In genomic region chr22:42958937-42959336, GRCh38 we compare ENCODE assay signal across 10 cellular contexts. TPM values are rescaled to one million over a fixed set of nuclear protein-coding genes. Genes with fewer than 3 reads are reported as not detected.
A peak's percentile ranks its signal among the peaks of the same experiment; 100 is the strongest.
DNase-seq lines count a peak whose midpoint lies in the region; ATAC-seq and TF ChIP-seq lines count a peak whose summit lies in the region.
"Had no signal": no experiment of that assay in that cellular context is flagged by ENCODE, and none has a peak within 500 bp of the region (broad histone marks: within the 10 kb centered on the region; RNA-seq: fewer than 3 reads in every experiment).

No MANE protein-coding gene starts in this region.

- H3K27ac ChIP-seq in dorsolateral prefrontal cortex, result peak overlapping the region in 6 of 59 donors; percentile 9 to 47 (median 22)

- intact Hi-C loops in dorsolateral prefrontal cortex (cut with DNase I), result no loop called here
- intact Hi-C loops in activated CD4-positive, alpha-beta memory T cell treated with anti-CD3 and anti-CD28 coated beads for 36 hours (cut with micrococcal nuclease), result no loop called here

- in situ Hi-C loops in GM13976 (cut with MboI; ENCODE audit: low sequenced_read_pairs, unreplicated experiment), result no loop called here

- POLR2A ChIA-PET in activated CD4-positive, alpha-beta memory T cell treated with anti-CD3 and anti-CD28 coated beads for 36 hours (lab: Charles Lee), result no interaction called here

- TF ChIP-seq CTCF in dorsolateral prefrontal cortex (IDR thresholded peaks at IDR 0.05 in 54 of 56, conservative IDR thresholded peaks at IDR 0.05 in 2 of 56; ENCODE audit: low read depth in 1 of 56, partially characterized antibody in 56 of 56) (no peak), nephron progenitor cell (IDR thresholded peaks at IDR 0.05) (no peak), GM13976 (IDR thresholded peaks at IDR 0.05; ENCODE audit: borderline replicate concordance, control extremely low read depth, extremely low read depth, insufficient read depth, missing control alignments) (no peak)

- CTCF ChIA-PET in activated CD4-positive, alpha-beta memory T cell treated with anti-CD3 and anti-CD28 coated beads for 36 hours (lab: Charles Lee), result no interaction called here

- H3K27me3 Mint-ChIP-seq in stimulated activated naive CD8-positive, alpha-beta T cell treated with anti-CD3 and anti-CD28 coated beads, Interleukin-15, Interleukin-2, amounts not matched to agents 100 ng/mL and 50 ng/mL, for 24 hours, result no peaks in the 10 kb centered on the region
- no peaks in the 10 kb centered on the region for H3K27me3 Mint-ChIP-seq in nephron progenitor cell (ENCODE audit: low read depth, poor library complexity)
- H3K27me3 Mint-ChIP-seq in activated CD4-positive, alpha-beta memory T cell treated with anti-CD3 and anti-CD28 coated beads for 36 hours, result no peaks in the 10 kb centered on the region

- H3K27ac Mint-ChIP-seq in stimulated activated naive CD8-positive, alpha-beta T cell treated with anti-CD3 and anti-CD28 coated beads, Interleukin-15, Interleukin-2, amounts not matched to agents 100 ng/mL and 50 ng/mL, for 24 hours, result peak overlapping the region; percentile 34
- H3K27ac Mint-ChIP-seq in nephron progenitor cell, result no peak overlapping the region
- H3K27ac Mint-ChIP-seq in activated CD4-positive, alpha-beta memory T cell treated with anti-CD3 and anti-CD28 coated beads for 36 hours, result no peak overlapping the region

- H3K27me3 ChIP-seq in dorsolateral prefrontal cortex, result no peaks in the 10 kb centered on the region

- no peak for ATAC-seq in stimulated activated naive CD8-positive, alpha-beta T cell treated with anti-CD3 and anti-CD28 coated beads, Interleukin-15, Interleukin-2, amounts not matched to agents 100 U/mL and 50 U/mL, for 24 hours
- ATAC-seq in GM18870 (IDR thresholded peaks at IDR 0.05; ENCODE audit: unreplicated experiment), result no peak

- H3K4me1 Mint-ChIP-seq in stimulated activated naive CD8-positive, alpha-beta T cell treated with anti-CD3 and anti-CD28 coated beads, Interleukin-15, Interleukin-2, amounts not matched to agents 100 ng/mL and 50 ng/mL, for 24 hours (ENCODE audit: low read depth), result peaks cover 59% of the 10 kb centered on the region
- peaks cover 65% of the 10 kb centered on the region for H3K4me1 Mint-ChIP-seq in nephron progenitor cell
- peaks cover 54% of the 10 kb centered on the region for H3K4me1 Mint-ChIP-seq in activated CD4-positive, alpha-beta memory T cell treated with anti-CD3 and anti-CD28 coated beads for 36 hours (ENCODE audit: low read depth)

- peak overlapping the region in 47 of 59 donors; percentile 1 to 49 (median 30) for H3K4me3 ChIP-seq in dorsolateral prefrontal cortex

- DNase-seq in stimulated activated naive CD8-positive, alpha-beta T cell treated with anti-CD3 and anti-CD28 coated beads, Interleukin-15, Interleukin-2, amounts not matched to agents 100 U/mL and 50 U/mL, for 24 hours, result no peak
- DNase-seq in dorsolateral prefrontal cortex (no peak), nephron progenitor cell (no peak), GM13976 (ENCODE audit: low spot score) (no peak), COR-L47 (lab: John Stamatoyannopoulos, UW) (no peak)
- DNase-seq in activated CD4-positive, alpha-beta memory T cell treated with anti-CD3 and anti-CD28 coated beads for 36 hours, result no peak
- DNase-seq: NCI-H1105; NK-92 treated with Interleukin-12 subunit alpha and Interleukin-12 subunit beta, amount 100 ng/mL, for 24 hours had no signal

- peaks cover 19% of the 10 kb centered on the region for H3K36me3 Mint-ChIP-seq in stimulated activated naive CD8-positive, alpha-beta T cell treated with anti-CD3 and anti-CD28 coated beads, Interleukin-15, Interleukin-2, amounts not matched to agents 100 ng/mL and 50 ng/mL, for 24 hours (ENCODE audit: low read depth)
- H3K36me3 Mint-ChIP-seq in nephron progenitor cell (ENCODE audit: low read depth), result peaks cover 28% of the 10 kb centered on the region
- no peaks in the 10 kb centered on the region for H3K36me3 Mint-ChIP-seq in activated CD4-positive, alpha-beta memory T cell treated with anti-CD3 and anti-CD28 coated beads for 36 hours

- no peaks in the 10 kb centered on the region for H3K9me3 Mint-ChIP-seq in stimulated activated naive CD8-positive, alpha-beta T cell treated with anti-CD3 and anti-CD28 coated beads, Interleukin-15, Interleukin-2, amounts not matched to agents 100 ng/mL and 50 ng/mL, for 24 hours
- peaks cover 16% of the 10 kb centered on the region for H3K9me3 Mint-ChIP-seq in nephron progenitor cell
- H3K9me3 Mint-ChIP-seq in activated CD4-positive, alpha-beta memory T cell treated with anti-CD3 and anti-CD28 coated beads for 36 hours, result no peaks in the 10 kb centered on the region

- H3K4me3 Mint-ChIP-seq in stimulated activated naive CD8-positive, alpha-beta T cell treated with anti-CD3 and anti-CD28 coated beads, Interleukin-15, Interleukin-2, amounts not matched to agents 100 ng/mL and 50 ng/mL, for 24 hours, result peak overlapping the region; percentile 65
- peak overlapping the region; percentile 6 for H3K4me3 Mint-ChIP-seq in nephron progenitor cell
- no peak overlapping the region for H3K4me3 Mint-ChIP-seq in activated CD4-positive, alpha-beta memory T cell treated with anti-CD3 and anti-CD28 coated beads for 36 hours

RNA-seq across cellular contexts. Expression of gene PACSIN2, which starts 56.0 kb away (rescaled TPM):
- total RNA-seq in dorsolateral prefrontal cortex, result 10 to 100 TPM; 32.7 to 64.6 (median 48.1) TPM
- total RNA-seq in activated CD4-positive, alpha-beta memory T cell treated with anti-CD3 and anti-CD28 coated beads for 36 hours, result 10 to 100 TPM; 35.0 to 35.9 TPM
